ENCODE assay signal across 1 cellular context in the genomic region with DNA sequence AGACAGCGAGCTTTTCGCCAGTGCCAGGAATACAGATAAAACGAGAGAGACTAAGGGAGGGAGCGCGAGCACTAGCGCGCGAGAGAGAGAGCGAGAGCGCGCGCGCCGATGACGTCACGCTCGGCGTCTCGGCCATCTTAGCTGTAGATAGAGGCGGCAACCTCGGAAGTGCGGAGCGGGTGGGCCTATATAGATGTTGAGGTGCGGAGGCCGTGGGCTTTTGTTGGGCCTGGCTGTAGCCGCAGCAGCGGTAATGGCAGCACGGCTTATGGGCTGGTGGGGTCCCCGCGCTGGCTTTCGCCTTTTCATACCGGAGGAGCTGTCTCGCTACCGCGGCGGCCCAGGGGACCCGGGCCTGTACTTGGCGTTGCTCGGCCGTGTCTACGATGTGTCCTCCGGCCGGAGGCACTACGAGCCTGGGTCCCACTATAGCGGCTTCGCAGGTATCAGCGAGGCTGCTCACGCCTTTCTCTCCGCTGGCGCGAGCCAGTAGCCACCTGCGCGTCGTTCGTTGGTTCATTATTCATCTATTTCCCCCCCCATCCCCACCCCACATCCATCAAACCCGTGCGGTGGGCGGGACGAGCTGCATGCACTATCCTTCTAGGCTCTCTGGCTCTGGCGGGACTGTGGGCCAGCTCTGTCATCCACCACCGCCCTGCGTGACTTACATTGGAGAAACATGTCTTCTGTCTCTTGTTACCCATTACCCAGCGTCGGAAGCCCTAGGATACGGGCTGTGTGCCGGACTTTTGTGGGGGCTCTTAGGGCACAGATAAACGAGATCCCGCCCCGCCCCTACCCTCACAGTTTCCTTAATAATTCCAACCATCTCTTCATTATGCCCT.
A peak's percentile ranks its signal among the peaks of the same experiment; 100 is the strongest.
TF ChIP-seq lines count a peak whose summit lies in the region.

No MANE protein-coding gene starts in this region.

TF ChIP-seq in HepG2, 621 proteins besides CTCF, POLR2A, EP300 and RAD21 (continued from another document):
- TF ChIP-seq MBNL3 (CRISPR knock-in tag; conservative IDR thresholded peaks at IDR 0.05) (no peak), KDM4B (CRISPR knock-in tag; IDR thresholded peaks at IDR 0.05) (no peak), MXI1 (IDR thresholded peaks at IDR 0.05; ENCODE audit: borderline replicate concordance, low read depth, low read length) (no peak), ZNF326 (CRISPR knock-in tag; IDR thresholded peaks at IDR 0.05; ENCODE audit: borderline replicate concordance) (no peak)
- TF ChIP-seq, protein P1, sequence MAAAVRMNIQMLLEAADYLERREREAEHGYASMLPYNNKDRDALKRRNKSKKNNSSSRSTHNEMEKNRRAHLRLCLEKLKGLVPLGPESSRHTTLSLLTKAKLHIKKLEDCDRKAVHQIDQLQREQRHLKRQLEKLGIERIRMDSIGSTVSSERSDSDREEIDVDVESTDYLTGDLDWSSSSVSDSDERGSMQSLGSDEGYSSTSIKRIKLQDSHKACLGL (CRISPR knock-in tag; IDR thresholded peaks at IDR 0.05): peak; percentile 54; the same call in 1 of the 2 replicates
- TF ChIP-seq, protein P2, sequence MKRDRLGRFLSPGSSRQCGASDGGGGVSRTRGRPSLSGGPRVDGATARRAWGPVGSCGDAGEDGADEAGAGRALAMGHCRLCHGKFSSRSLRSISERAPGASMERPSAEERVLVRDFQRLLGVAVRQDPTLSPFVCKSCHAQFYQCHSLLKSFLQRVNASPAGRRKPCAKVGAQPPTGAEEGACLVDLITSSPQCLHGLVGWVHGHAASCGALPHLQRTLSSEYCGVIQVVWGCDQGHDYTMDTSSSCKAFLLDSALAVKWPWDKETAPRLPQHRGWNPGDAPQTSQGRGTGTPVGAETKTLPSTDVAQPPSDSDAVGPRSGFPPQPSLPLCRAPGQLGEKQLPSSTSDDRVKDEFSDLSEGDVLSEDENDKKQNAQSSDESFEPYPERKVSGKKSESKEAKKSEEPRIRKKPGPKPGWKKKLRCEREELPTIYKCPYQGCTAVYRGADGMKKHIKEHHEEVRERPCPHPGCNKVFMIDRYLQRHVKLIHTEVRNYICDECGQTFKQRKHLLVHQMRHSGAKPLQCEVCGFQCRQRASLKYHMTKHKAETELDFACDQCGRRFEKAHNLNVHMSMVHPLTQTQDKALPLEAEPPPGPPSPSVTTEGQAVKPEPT (CRISPR knock-in tag; IDR thresholded peaks at IDR 0.05; ENCODE audit: low read depth): no peak
- TF ChIP-seq, protein P3, sequence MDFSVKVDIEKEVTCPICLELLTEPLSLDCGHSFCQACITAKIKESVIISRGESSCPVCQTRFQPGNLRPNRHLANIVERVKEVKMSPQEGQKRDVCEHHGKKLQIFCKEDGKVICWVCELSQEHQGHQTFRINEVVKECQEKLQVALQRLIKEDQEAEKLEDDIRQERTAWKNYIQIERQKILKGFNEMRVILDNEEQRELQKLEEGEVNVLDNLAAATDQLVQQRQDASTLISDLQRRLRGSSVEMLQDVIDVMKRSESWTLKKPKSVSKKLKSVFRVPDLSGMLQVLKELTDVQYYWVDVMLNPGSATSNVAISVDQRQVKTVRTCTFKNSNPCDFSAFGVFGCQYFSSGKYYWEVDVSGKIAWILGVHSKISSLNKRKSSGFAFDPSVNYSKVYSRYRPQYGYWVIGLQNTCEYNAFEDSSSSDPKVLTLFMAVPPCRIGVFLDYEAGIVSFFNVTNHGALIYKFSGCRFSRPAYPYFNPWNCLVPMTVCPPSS (IDR thresholded peaks at IDR 0.05): no peak
